Comparison of ENCODE assay signal across 1 cellular context in the genomic region with DNA sequence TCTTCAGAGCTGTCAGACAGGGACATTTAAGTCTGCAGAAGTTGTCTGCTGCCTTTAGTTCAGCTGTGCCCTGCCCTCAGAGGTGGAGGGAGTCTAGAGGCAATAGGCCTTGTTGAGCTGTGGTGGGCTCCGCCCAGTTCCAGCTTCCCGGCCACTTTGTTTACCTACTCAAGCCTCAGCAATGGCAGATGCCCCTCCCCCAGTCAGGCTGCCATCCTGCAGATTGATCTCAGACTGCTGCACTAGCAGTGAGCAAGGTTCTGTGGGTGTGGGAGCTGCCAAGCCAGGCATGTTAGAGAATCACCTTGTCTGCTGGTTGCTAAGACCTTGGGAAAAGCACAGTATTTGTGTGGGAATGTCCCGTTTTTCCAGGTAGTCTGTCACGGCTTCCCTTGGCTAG.
A peak's percentile ranks its signal among the peaks of the same experiment; 100 is the strongest.
TF ChIP-seq lines count a peak whose summit lies in the region.
"Not testable (repeated sequence)": the region's sequence is repeated elsewhere in the genome, so short reads cannot be mapped to it uniquely, and the experiment has no call there.

No MANE protein-coding gene starts in this region.

TF ChIP-seq in HepG2, 621 proteins besides CTCF, POLR2A, EP300 and RAD21 (continues in another document):
- TF ChIP-seq, protein P1, sequence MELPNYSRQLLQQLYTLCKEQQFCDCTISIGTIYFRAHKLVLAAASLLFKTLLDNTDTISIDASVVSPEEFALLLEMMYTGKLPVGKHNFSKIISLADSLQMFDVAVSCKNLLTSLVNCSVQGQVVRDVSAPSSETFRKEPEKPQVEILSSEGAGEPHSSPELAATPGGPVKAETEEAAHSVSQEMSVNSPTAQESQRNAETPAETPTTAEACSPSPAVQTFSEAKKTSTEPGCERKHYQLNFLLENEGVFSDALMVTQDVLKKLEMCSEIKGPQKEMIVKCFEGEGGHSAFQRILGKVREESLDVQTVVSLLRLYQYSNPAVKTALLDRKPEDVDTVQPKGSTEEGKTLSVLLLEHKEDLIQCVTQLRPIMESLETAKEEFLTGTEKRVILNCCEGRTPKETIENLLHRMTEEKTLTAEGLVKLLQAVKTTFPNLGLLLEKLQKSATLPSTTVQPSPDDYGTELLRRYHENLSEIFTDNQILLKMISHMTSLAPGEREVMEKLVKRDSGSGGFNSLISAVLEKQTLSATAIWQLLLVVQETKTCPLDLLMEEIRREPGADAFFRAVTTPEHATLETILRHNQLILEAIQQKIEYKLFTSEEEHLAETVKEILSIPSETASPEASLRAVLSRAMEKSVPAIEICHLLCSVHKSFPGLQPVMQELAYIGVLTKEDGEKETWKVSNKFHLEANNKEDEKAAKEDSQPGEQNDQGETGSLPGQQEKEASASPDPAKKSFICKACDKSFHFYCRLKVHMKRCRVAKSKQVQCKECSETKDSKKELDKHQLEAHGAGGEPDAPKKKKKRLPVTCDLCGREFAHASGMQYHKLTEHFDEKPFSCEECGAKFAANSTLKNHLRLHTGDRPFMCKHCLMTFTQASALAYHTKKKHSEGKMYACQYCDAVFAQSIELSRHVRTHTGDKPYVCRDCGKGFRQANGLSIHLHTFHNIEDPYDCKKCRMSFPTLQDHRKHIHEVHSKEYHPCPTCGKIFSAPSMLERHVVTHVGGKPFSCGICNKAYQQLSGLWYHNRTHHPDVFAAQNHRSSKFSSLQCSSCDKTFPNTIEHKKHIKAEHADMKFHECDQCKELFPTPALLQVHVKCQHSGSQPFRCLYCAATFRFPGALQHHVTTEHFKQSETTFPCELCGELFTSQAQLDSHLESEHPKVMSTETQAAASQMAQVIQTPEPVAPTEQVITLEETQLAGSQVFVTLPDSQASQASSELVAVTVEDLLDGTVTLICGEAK (IDR thresholded peaks at IDR 0.05): not testable (repeated sequence)
- TF ChIP-seq, protein P1 (CRISPR knock-in tag; IDR thresholded peaks at IDR 0.05): 0 out of 2 replicates have a peak, but pooled peaks have one; percentile 19
- TF ChIP-seq, protein P2, sequence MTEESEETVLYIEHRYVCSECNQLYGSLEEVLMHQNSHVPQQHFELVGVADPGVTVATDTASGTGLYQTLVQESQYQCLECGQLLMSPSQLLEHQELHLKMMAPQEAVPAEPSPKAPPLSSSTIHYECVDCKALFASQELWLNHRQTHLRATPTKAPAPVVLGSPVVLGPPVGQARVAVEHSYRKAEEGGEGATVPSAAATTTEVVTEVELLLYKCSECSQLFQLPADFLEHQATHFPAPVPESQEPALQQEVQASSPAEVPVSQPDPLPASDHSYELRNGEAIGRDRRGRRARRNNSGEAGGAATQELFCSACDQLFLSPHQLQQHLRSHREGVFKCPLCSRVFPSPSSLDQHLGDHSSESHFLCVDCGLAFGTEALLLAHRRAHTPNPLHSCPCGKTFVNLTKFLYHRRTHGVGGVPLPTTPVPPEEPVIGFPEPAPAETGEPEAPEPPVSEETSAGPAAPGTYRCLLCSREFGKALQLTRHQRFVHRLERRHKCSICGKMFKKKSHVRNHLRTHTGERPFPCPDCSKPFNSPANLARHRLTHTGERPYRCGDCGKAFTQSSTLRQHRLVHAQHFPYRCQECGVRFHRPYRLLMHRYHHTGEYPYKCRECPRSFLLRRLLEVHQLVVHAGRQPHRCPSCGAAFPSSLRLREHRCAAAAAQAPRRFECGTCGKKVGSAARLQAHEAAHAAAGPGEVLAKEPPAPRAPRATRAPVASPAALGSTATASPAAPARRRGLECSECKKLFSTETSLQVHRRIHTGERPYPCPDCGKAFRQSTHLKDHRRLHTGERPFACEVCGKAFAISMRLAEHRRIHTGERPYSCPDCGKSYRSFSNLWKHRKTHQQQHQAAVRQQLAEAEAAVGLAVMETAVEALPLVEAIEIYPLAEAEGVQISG (CRISPR knock-in tag; IDR thresholded peaks at IDR 0.05): peak; percentile 49
- peak; percentile 35 for TF ChIP-seq TEAD3 (CRISPR knock-in tag; optimal IDR thresholded peaks at IDR 0.05; ENCODE audit: borderline replicate concordance)
- TF ChIP-seq IRF2 (CRISPR knock-in tag; IDR thresholded peaks at IDR 0.05): peak; percentile 34; the same call in 1 of the 2 replicates
- peak; percentile 51; the same call in 1 of the 2 replicates for TF ChIP-seq HDAC1 (CRISPR knock-in tag; IDR thresholded peaks at IDR 0.05)
- TF ChIP-seq RXRB (CRISPR knock-in tag; IDR thresholded peaks at IDR 0.05; ENCODE audit: borderline replicate concordance): peak; percentile 12; the same call in 1 of the 2 replicates
- TF ChIP-seq ZNF331 (CRISPR knock-in tag; IDR thresholded peaks at IDR 0.05): peak; percentile 56
- TF ChIP-seq PHF21A (CRISPR knock-in tag; IDR thresholded peaks at IDR 0.05): peak; percentile 29; the same call in 1 of the 2 replicates
- 0 out of 2 replicates have a peak, but pooled peaks have one; percentile 49 for TF ChIP-seq ZNF572 (CRISPR knock-in tag; IDR thresholded peaks at IDR 0.05)
- TF ChIP-seq ZFX (CRISPR knock-in tag; IDR thresholded peaks at IDR 0.05; ENCODE audit: low read depth): peak; percentile 35; the same call in 1 of the 2 replicates
- peak; percentile 35 for TF ChIP-seq YY1 (IDR thresholded peaks at IDR 0.05; ENCODE audit: insufficient read depth, insufficient replicate concordance, low read depth, low read length)
- TF ChIP-seq EED (CRISPR knock-in tag; IDR thresholded peaks at IDR 0.05): 0 out of 2 replicates have a peak, but pooled peaks have one; percentile 58
- peak; percentile 38; the same call in 1 of the 2 replicates for TF ChIP-seq ZFY (CRISPR knock-in tag; IDR thresholded peaks at IDR 0.05)
- TF ChIP-seq, protein P3, sequence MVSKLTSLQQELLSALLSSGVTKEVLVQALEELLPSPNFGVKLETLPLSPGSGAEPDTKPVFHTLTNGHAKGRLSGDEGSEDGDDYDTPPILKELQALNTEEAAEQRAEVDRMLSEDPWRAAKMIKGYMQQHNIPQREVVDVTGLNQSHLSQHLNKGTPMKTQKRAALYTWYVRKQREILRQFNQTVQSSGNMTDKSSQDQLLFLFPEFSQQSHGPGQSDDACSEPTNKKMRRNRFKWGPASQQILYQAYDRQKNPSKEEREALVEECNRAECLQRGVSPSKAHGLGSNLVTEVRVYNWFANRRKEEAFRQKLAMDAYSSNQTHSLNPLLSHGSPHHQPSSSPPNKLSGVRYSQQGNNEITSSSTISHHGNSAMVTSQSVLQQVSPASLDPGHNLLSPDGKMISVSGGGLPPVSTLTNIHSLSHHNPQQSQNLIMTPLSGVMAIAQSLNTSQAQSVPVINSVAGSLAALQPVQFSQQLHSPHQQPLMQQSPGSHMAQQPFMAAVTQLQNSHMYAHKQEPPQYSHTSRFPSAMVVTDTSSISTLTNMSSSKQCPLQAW (CRISPR knock-in tag; IDR thresholded peaks at IDR 0.05): peak; percentile 64; the same call in 1 of the 2 replicates
- TF ChIP-seq, protein P4, sequence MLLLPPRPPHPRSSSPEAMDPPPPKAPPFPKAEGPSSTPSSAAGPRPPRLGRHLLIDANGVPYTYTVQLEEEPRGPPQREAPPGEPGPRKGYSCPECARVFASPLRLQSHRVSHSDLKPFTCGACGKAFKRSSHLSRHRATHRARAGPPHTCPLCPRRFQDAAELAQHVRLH (CRISPR knock-in tag; IDR thresholded peaks at IDR 0.05; ENCODE audit: borderline replicate concordance, low read depth): 0 out of 2 replicates have a peak, but pooled peaks have one; percentile 25
- TF ChIP-seq, protein P5, sequence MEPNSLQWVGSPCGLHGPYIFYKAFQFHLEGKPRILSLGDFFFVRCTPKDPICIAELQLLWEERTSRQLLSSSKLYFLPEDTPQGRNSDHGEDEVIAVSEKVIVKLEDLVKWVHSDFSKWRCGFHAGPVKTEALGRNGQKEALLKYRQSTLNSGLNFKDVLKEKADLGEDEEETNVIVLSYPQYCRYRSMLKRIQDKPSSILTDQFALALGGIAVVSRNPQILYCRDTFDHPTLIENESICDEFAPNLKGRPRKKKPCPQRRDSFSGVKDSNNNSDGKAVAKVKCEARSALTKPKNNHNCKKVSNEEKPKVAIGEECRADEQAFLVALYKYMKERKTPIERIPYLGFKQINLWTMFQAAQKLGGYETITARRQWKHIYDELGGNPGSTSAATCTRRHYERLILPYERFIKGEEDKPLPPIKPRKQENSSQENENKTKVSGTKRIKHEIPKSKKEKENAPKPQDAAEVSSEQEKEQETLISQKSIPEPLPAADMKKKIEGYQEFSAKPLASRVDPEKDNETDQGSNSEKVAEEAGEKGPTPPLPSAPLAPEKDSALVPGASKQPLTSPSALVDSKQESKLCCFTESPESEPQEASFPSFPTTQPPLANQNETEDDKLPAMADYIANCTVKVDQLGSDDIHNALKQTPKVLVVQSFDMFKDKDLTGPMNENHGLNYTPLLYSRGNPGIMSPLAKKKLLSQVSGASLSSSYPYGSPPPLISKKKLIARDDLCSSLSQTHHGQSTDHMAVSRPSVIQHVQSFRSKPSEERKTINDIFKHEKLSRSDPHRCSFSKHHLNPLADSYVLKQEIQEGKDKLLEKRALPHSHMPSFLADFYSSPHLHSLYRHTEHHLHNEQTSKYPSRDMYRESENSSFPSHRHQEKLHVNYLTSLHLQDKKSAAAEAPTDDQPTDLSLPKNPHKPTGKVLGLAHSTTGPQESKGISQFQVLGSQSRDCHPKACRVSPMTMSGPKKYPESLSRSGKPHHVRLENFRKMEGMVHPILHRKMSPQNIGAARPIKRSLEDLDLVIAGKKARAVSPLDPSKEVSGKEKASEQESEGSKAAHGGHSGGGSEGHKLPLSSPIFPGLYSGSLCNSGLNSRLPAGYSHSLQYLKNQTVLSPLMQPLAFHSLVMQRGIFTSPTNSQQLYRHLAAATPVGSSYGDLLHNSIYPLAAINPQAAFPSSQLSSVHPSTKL (CRISPR knock-in tag; IDR thresholded peaks at IDR 0.05): peak; percentile 75
- TF ChIP-seq FOXC1 (CRISPR knock-in tag; IDR thresholded peaks at IDR 0.05; ENCODE audit: borderline replicate concordance): peak; percentile 38; the same call in 1 of the 2 replicates
- TF ChIP-seq SOX6 (IDR thresholded peaks at IDR 0.05): not testable (repeated sequence)
- peak; percentile 58; the same call in 1 of the 2 replicates for TF ChIP-seq SOX6 (CRISPR knock-in tag; IDR thresholded peaks at IDR 0.05)
- 0 out of 2 replicates have a peak, but pooled peaks have one; percentile 20 for TF ChIP-seq CBX5 (CRISPR knock-in tag; IDR thresholded peaks at IDR 0.05; ENCODE audit: borderline replicate concordance)
- TF ChIP-seq ZNF747 (CRISPR knock-in tag; IDR thresholded peaks at IDR 0.05; ENCODE audit: borderline replicate concordance): 0 out of 2 replicates have a peak, but pooled peaks have one; percentile 49
- TF ChIP-seq ZNF614 (CRISPR knock-in tag; IDR thresholded peaks at IDR 0.05; ENCODE audit: borderline replicate concordance): peak; percentile 51; the same call in 1 of the 2 replicates
- peak; percentile 77 for TF ChIP-seq FOXA3 (CRISPR knock-in tag; IDR thresholded peaks at IDR 0.05)
- peak; percentile 69; the same call in 1 of the 2 replicates for TF ChIP-seq PITX1 (CRISPR knock-in tag; IDR thresholded peaks at IDR 0.05)
- 0 out of 2 replicates have a peak, but pooled peaks have one; percentile 34 for TF ChIP-seq ZNF792 (CRISPR knock-in tag; IDR thresholded peaks at IDR 0.05)
- peak; percentile 57; the same call in 1 of the 2 replicates for TF ChIP-seq ZNF501 (CRISPR knock-in tag; IDR thresholded peaks at IDR 0.05)
- TF ChIP-seq, protein P6, sequence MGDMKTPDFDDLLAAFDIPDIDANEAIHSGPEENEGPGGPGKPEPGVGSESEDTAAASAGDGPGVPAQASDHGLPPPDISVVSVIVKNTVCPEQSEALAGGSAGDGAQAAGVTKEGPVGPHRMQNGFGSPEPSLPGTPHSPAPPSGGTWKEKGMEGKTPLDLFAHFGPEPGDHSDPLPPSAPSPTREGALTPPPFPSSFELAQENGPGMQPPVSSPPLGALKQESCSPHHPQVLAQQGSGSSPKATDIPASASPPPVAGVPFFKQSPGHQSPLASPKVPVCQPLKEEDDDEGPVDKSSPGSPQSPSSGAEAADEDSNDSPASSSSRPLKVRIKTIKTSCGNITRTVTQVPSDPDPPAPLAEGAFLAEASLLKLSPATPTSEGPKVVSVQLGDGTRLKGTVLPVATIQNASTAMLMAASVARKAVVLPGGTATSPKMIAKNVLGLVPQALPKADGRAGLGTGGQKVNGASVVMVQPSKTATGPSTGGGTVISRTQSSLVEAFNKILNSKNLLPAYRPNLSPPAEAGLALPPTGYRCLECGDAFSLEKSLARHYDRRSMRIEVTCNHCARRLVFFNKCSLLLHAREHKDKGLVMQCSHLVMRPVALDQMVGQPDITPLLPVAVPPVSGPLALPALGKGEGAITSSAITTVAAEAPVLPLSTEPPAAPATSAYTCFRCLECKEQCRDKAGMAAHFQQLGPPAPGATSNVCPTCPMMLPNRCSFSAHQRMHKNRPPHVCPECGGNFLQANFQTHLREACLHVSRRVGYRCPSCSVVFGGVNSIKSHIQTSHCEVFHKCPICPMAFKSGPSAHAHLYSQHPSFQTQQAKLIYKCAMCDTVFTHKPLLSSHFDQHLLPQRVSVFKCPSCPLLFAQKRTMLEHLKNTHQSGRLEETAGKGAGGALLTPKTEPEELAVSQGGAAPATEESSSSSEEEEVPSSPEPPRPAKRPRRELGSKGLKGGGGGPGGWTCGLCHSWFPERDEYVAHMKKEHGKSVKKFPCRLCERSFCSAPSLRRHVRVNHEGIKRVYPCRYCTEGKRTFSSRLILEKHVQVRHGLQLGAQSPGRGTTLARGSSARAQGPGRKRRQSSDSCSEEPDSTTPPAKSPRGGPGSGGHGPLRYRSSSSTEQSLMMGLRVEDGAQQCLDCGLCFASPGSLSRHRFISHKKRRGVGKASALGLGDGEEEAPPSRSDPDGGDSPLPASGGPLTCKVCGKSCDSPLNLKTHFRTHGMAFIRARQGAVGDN (CRISPR knock-in tag; IDR thresholded peaks at IDR 0.05): peak; percentile 34
- 0 out of 2 replicates have a peak, but pooled peaks have one; percentile 23 for TF ChIP-seq MED1 (CRISPR knock-in tag; IDR thresholded peaks at IDR 0.05)
- peak; percentile 68; the same call in 1 of the 2 replicates for TF ChIP-seq ZNF605 (CRISPR knock-in tag; IDR thresholded peaks at IDR 0.05)
